Comparison of ENCODE assay signal across 27 cellular contexts in genomic region chr7:158001003-158001402, GRCh38.
"Had no signal": no experiment of that assay in that cellular context is flagged by ENCODE, and none has a peak within 500 bp of the region (broad histone marks: within the 10 kb centered on the region; RNA-seq: fewer than 3 reads in every experiment).

No MANE protein-coding gene starts in this region.

- H3K9me3 ChIP-seq: mucosa of descending colon, ovary, psoas muscle, thoracic aorta, upper lobe of left lung had no signal

- H3K27me3 Mint-ChIP-seq: naive B cell had no signal

- H3K9ac ChIP-seq: neural progenitor cell had no signal

- H3K4me1 Mint-ChIP-seq: mesothelial cell of epicardium; naive B cell; nephron; stimulated activated effector memory CD8-positive, alpha-beta T cell treated with anti-CD3 and anti-CD28 coated beads, Interleukin-12 subunit alpha, Interleukin-12 subunit beta, amount 100 ng/mL, for 72 hours had no signal

- H3K4me3 Mint-ChIP-seq: mesothelial cell of epicardium; naive B cell; nephron; neural progenitor cell; stimulated activated effector memory CD8-positive, alpha-beta T cell treated with anti-CD3 and anti-CD28 coated beads, Interleukin-12 subunit alpha, Interleukin-12 subunit beta, amount 100 ng/mL, for 72 hours had no signal

- FAIRE-seq: colon, frontal cortex, keratinocyte, urothelium cell line had no signal

- H3K4me3 ChIP-seq: dorsolateral prefrontal cortex, mucosa of descending colon, neural progenitor cell, ovary, psoas muscle, sigmoid colon, thoracic aorta, tibial nerve, upper lobe of left lung had no signal

- H3K36me3 Mint-ChIP-seq: mesothelial cell of epicardium; naive B cell; neural progenitor cell; stimulated activated effector memory CD8-positive, alpha-beta T cell treated with anti-CD3 and anti-CD28 coated beads, Interleukin-12 subunit alpha, Interleukin-12 subunit beta, amount 100 ng/mL, for 72 hours had no signal

- DNase-seq: effector CD4-positive, alpha-beta T cell; hypothalamus; mesenchymal stem cell; mucosa of descending colon; naive B cell; nucleus accumbens; ovary; psoas muscle; right cardiac atrium; sigmoid colon; stimulated activated CD4-positive, alpha-beta T cell treated with anti-CD3 and anti-CD28 coated beads, Interleukin-2, amount 100 ng/mL, for 24 hours; stimulated activated CD4-positive, alpha-beta T cell treated with anti-CD3 and anti-CD28 coated beads, Interleukin-4, amount 100 ng/mL, for 24 hours; stimulated activated naive CD8-positive, alpha-beta T cell treated with anti-CD3 and anti-CD28 coated beads, Interleukin-15, Interleukin-2, amounts not matched to agents 100 U/mL and 50 U/mL, for 24 hours; substantia nigra had no signal

- H3K27me3 ChIP-seq: neural progenitor cell, ovary, sigmoid colon, tibial nerve, upper lobe of left lung had no signal

- ATAC-seq: left lobe of liver; mucosa of descending colon; psoas muscle; right cardiac atrium; stimulated activated effector memory CD8-positive, alpha-beta T cell treated with anti-CD3 and anti-CD28 coated beads, Interleukin-12 subunit alpha, Interleukin-12 subunit beta, amount 100 ng/mL, for 72 hours; stimulated activated naive CD8-positive, alpha-beta T cell treated with anti-CD3 and anti-CD28 coated beads, Interleukin-15, Interleukin-2, amounts not matched to agents 100 U/mL and 50 U/mL, for 24 hours had no signal

- H3K9me3 Mint-ChIP-seq: mesothelial cell of epicardium; nephron; neural progenitor cell; stimulated activated effector memory CD8-positive, alpha-beta T cell treated with anti-CD3 and anti-CD28 coated beads, Interleukin-12 subunit alpha, Interleukin-12 subunit beta, amount 100 ng/mL, for 72 hours had no signal

- H3K4me2 ChIP-seq: neural progenitor cell had no signal

- H3K27ac ChIP-seq: dorsolateral prefrontal cortex, neural progenitor cell, ovary, psoas muscle, sigmoid colon, thoracic aorta, tibial nerve, upper lobe of left lung had no signal

- H3K27ac Mint-ChIP-seq: mesothelial cell of epicardium; naive B cell; nephron; neural progenitor cell; stimulated activated effector memory CD8-positive, alpha-beta T cell treated with anti-CD3 and anti-CD28 coated beads, Interleukin-12 subunit alpha, Interleukin-12 subunit beta, amount 100 ng/mL, for 72 hours had no signal

- H3K36me3 ChIP-seq: neural progenitor cell, ovary, sigmoid colon, thoracic aorta, tibial nerve, upper lobe of left lung had no signal

- H3K4me1 ChIP-seq: psoas muscle, sigmoid colon, tibial nerve, upper lobe of left lung had no signal

- H2AFZ ChIP-seq: neural progenitor cell had no signal
